In genomic region chr7:151346180-151346769, GRCh38 we compare ENCODE assay signal across 16 cellular contexts. TPM values are rescaled to one million over a fixed set of nuclear protein-coding genes. Genes with fewer than 3 reads are reported as not detected.
DNase-seq lines count a peak whose midpoint lies in the region; ATAC-seq, FAIRE-seq and TF ChIP-seq lines count a peak whose summit lies in the region.
"Had no signal": no experiment of that assay in that cellular context is flagged by ENCODE, and none has a peak within 500 bp of the region (broad histone marks: within the 10 kb centered on the region; RNA-seq: fewer than 3 reads in every experiment).

No MANE protein-coding gene starts in this region.

- H3K79me2 ChIP-seq in GM12878 (ENCODE audit: control insufficient read depth, insufficient read depth, low read length), result peaks cover 37% of the 10 kb centered on the region

- no peak for TF ChIP-seq POLR2A in GM12878 (IDR thresholded peaks at IDR 0.05; ENCODE audit: low read depth, low read length)

- peak overlapping the region; percentile 5 for H3K27ac ChIP-seq in GM12878 (ENCODE audit: control insufficient read depth, insufficient read depth)
- H3K27ac ChIP-seq: epithelial cell of prostate, SK-N-MC had no signal

- peaks cover 36% of the 10 kb centered on the region for H3K4me1 Mint-ChIP-seq in activated CD4-positive, alpha-beta T cell treated with anti-CD3 and anti-CD28 coated beads, Interleukin-2, amount 10 ng/mL, durations not matched to agents 24 days and 14 days
- peaks cover 31 to 40% of the 10 kb centered on the region in 2 donors for H3K4me1 Mint-ChIP-seq in immature natural killer cell

- SMC1A ChIA-PET in GM12878 (lab: Charles Lee; ENCODE audit: uncharacterized antibody, unreplicated experiment), result no interaction called here

- 31% methylated on average over 2 of the region's 2 CpGs for WGBS in GM12878 (ENCODE audit: insufficient coverage, insufficient replicate concordance, low lambda C conversion rate, missing lambda C conversion rate)

- peaks cover 28% of the 10 kb centered on the region for H3K36me3 Mint-ChIP-seq in activated CD4-positive, alpha-beta T cell treated with anti-CD3 and anti-CD28 coated beads, Interleukin-2, amount 10 ng/mL, durations not matched to agents 24 days and 14 days (ENCODE audit: low read depth)
- H3K36me3 Mint-ChIP-seq in immature natural killer cell, result peaks cover 4 to 12% (median 11%) of the 10 kb centered on the region in 3 donors

- H3K9me3 ChIP-seq in GM12878 (replicated peaks; ENCODE audit: control insufficient read depth, insufficient read depth, low read length), result no peaks in the 10 kb centered on the region; the same call in 2 of the 3 replicates
- H3K9me3 ChIP-seq: spleen had no signal

- FAIRE-seq in GM12878 (lab: Jason Lieb, UNC), result no peak
- FAIRE-seq: A204.1 had no signal

- in situ Hi-C loops in GM12878 (cut with MboI), result no loop called here

- H3K27ac Mint-ChIP-seq in activated CD4-positive, alpha-beta T cell treated with anti-CD3 and anti-CD28 coated beads, Interleukin-2, amount 10 ng/mL, durations not matched to agents 24 days and 14 days, result peak overlapping the region; percentile 56
- H3K27ac Mint-ChIP-seq in immature natural killer cell, result peak overlapping the region in 3 of 6 donors; percentile 34 to 77 (median 42)

- no peaks in the 10 kb centered on the region for H3K9me3 Mint-ChIP-seq in activated CD4-positive, alpha-beta T cell treated with anti-CD3 and anti-CD28 coated beads, Interleukin-2, amount 10 ng/mL, durations not matched to agents 24 days and 14 days
- no peaks in the 10 kb centered on the region for H3K9me3 Mint-ChIP-seq in immature natural killer cell

- DNase-seq in activated CD4-positive, alpha-beta T cell treated with anti-CD3 and anti-CD28 coated beads, Interleukin-2, amount 10 ng/mL, durations not matched to agents 24 days and 14 days, result no peak
- DNase-seq in activated CD4-positive, alpha-beta T cell treated with anti-CD3 and anti-CD28 coated beads for 1 hour, result no peak
- DNase-seq in LoVo (ENCODE audit: low spot score), result peak; percentile 79
- no peak for DNase-seq in GM12878 (ENCODE audit: low read depth, low spot score)
- peak; percentile 0 for DNase-seq in posterior vena cava (ENCODE audit: low spot score)
- no peak for DNase-seq in NCI-H1436 (lab: John Stamatoyannopoulos, UW)
- no peak for DNase-seq in immature natural killer cell
- DNase-seq: COR-L47, mesendoderm, NCI-H2029, NCI-H524, spleen had no signal

- no peak overlapping the region for H2AFZ ChIP-seq in GM12878 (ENCODE audit: control insufficient read depth, low read depth, low read length)

- no peak overlapping the region for H3K4me3 Mint-ChIP-seq in activated CD4-positive, alpha-beta T cell treated with anti-CD3 and anti-CD28 coated beads, Interleukin-2, amount 10 ng/mL, durations not matched to agents 24 days and 14 days
- no peak overlapping the region for H3K4me3 Mint-ChIP-seq in immature natural killer cell

- H3K27me3 Mint-ChIP-seq in activated CD4-positive, alpha-beta T cell treated with anti-CD3 and anti-CD28 coated beads, Interleukin-2, amount 10 ng/mL, durations not matched to agents 24 days and 14 days, result no peaks in the 10 kb centered on the region
- H3K27me3 Mint-ChIP-seq in immature natural killer cell (ENCODE audit: low read depth in 3 of 3), result peaks cover 3 to 15% (median 6%) of the 10 kb centered on the region in 3 donors

- H4K20me1 ChIP-seq in GM12878 (ENCODE audit: control insufficient read depth, insufficient read depth), result no peaks in the 10 kb centered on the region

- H3K36me3 ChIP-seq in GM12878 (ENCODE audit: control insufficient read depth in 2 of 2, insufficient read depth in 2 of 2, low read length in 1 of 2), result peaks cover 0 to 18% of the 10 kb centered on the region in 2 experiments; a peak in 2 of 4 replicates

- H3K4me3 ChIP-seq in GM12878, result no peak overlapping the region
- H3K4me3 ChIP-seq: SK-N-MC, spleen had no signal

- no peak for TF ChIP-seq RAD21 in GM12878 (IDR thresholded peaks at IDR 0.05; ENCODE audit: insufficient read depth, low read depth, low read length)

- intact Hi-C loops in activated CD4-positive, alpha-beta T cell treated with anti-CD3 and anti-CD28 coated beads, Interleukin-2, amount 10 ng/mL, durations not matched to agents 24 days and 14 days (cut with micrococcal nuclease), result loop anchor here (10.0 kb wide), 2 partner anchors 289 to 591 kb away; no protein-coding TSS in a partner anchor
- intact Hi-C loops in GM12878 (cut with micrococcal nuclease; ENCODE audit: unreplicated experiment) (no loop called here), posterior vena cava (cut with DNase I) (no loop called here)

- no peaks in the 10 kb centered on the region for H3K27me3 ChIP-seq in GM12878 (replicated peaks in 1 of 2; ENCODE audit: control insufficient read depth in 2 of 2, insufficient read depth in 2 of 2, low read length in 1 of 2)
- H3K27me3 ChIP-seq: spleen had no signal

- BruUV-seq in GM12878 (replicated peaks; lab: Mats Ljungman, UMichigan), result no TSS peak

- no peak overlapping the region for H3K9ac ChIP-seq in GM12878 (ENCODE audit: control insufficient read depth, insufficient read depth, low read length)

- POLR2A ChIA-PET in GM12878 (lab: Charles Lee), result no interaction called here

- peaks cover 28% of the 10 kb centered on the region for H3K4me1 ChIP-seq in GM12878 (ENCODE audit: control insufficient read depth, insufficient read depth, low read length)

- peak overlapping the region; percentile 15 for H3K4me2 ChIP-seq in GM12878 (ENCODE audit: control insufficient read depth, insufficient read depth)

- RAD21 ChIA-PET in GM12878 (lab: Charles Lee; ENCODE audit: unreplicated experiment), result no interaction called here

- TF ChIP-seq CTCF in GM12878 (IDR thresholded peaks at IDR 0.05 in 2 of 3, conservative IDR thresholded peaks at IDR 0.05 in 1 of 3; ENCODE audit: control insufficient read depth in 2 of 3, extremely low read depth in 1 of 3, insufficient read depth in 1 of 3, low read depth in 3 of 3, low read length in 3 of 3), result no peak

- TF ChIP-seq EP300 in GM12878 (IDR thresholded peaks at IDR 0.05; ENCODE audit: borderline replicate concordance in 1 of 2, control insufficient read depth in 1 of 2, low read depth in 2 of 2, low read length in 2 of 2), result no peak

- CTCF ChIA-PET in GM12878 (lab: Yijun Ruan, JAX), result interaction anchor here (1.1 kb wide), 1 partner anchor 31 kb away, joined by 4 read pairs; no protein-coding TSS in a partner anchor

- ATAC-seq in GM12878 (no peak), GM19467 (IDR thresholded peaks at IDR 0.05; ENCODE audit: unreplicated experiment) (no peak)

TF ChIP-seq in GM12878, 131 proteins besides CTCF, POLR2A, EP300 and RAD21:
- TF ChIP-seq IKZF1 (conservative IDR thresholded peaks at IDR 0.05), result 0 out of 2 replicates have a peak, but pooled peaks have one; percentile 14
- peak; percentile 43; the same call in 1 of the 2 replicates for TF ChIP-seq RUNX3 (IDR thresholded peaks at IDR 0.05; ENCODE audit: low read length)
- 0 out of 2 replicates have a peak, but pooled peaks have one; percentile 13 for TF ChIP-seq NR2F1 (conservative IDR thresholded peaks at IDR 0.05)
- TF ChIP-seq EED (IDR thresholded peaks at IDR 0.05; ENCODE audit: low read depth), result peak; percentile 51; the same call in 1 of the 2 replicates
- TF ChIP-seq HSF1 (IDR thresholded peaks at IDR 0.05; ENCODE audit: low read depth, low read length), result no peak
- TF ChIP-seq NRF1 (conservative IDR thresholded peaks at IDR 0.05; ENCODE audit: low read depth, low read length), result no peak
- TF ChIP-seq JUNB (IDR thresholded peaks at IDR 0.05), result peak; percentile 25; the same call in 1 of the 2 replicates
- no peak for TF ChIP-seq SREBF2 (IDR thresholded peaks at IDR 0.05; ENCODE audit: low read length)

RNA-seq across cellular contexts. Expression of gene NUB1, which starts 4.7 kb away (rescaled TPM):
- total RNA-seq in activated CD4-positive, alpha-beta T cell treated with anti-CD3 and anti-CD28 coated beads, Interleukin-2, amount 10 ng/mL, durations not matched to agents 24 days and 14 days, result 36.5 and 40.4 TPM in 2 replicates
- 88.2 and 88.7 TPM in 2 replicates for total RNA-seq in GM12878 (2013; cell fraction: nucleolus; rRNA removed)
- total RNA-seq in GM12878 (2014; rRNA removed), result 42.3 and 49.5 TPM in 2 replicates
- total RNA-seq in GM12878 (2014; rRNA removed; fragmentation: Illumina TruSeq; extraction: Trizol), result 64.0 and 65.6 TPM in 2 replicates
- total RNA-seq in GM12878 (2021), result 37.1 and 37.5 TPM in 2 replicates
- 26.5 TPM for polyA plus RNA-seq in GM12878 (2011; ENCODE audit: low read depth)
- polyA plus RNA-seq in GM12878 (2011; rRNA removed), result 58.0 and 106 TPM in 2 replicates
- polyA plus RNA-seq in GM12878 (2011; cell fraction: cytosol; rRNA removed), result 36.1 and 36.7 TPM in 2 replicates
- 49.8 and 60.9 TPM in 2 replicates for polyA plus RNA-seq in GM12878 (2011; cell fraction: nucleus; rRNA removed)
- 36.2 and 57.3 TPM in 2 replicates for polyA plus RNA-seq in GM12878 (2012)
- polyA plus RNA-seq in GM12878 (2014; fragmentation: Illumina TruSeq; extraction: Trizol), result 102 and 177 TPM in 2 replicates
- polyA plus RNA-seq in GM12878 (2014; fragmentation: Nextera tagmentation; extraction: Ambion mirVana), result 10 to 100 TPM; 24.1 to 28.8 TPM
- 37.4 and 49.1 TPM in 2 replicates for polyA plus RNA-seq in GM12878 (2014; rRNA removed)
- polyA plus RNA-seq in GM12878 (2016; fragmentation: Nextera tagmentation; extraction: Ambion mirVana), result 10 to 100 TPM; 48.9 to 54.4 TPM
- polyA minus RNA-seq in GM12878 (2011; rRNA and poly(A)+ RNA removed), result 31.6 and 38.5 TPM in 2 replicates
- polyA minus RNA-seq in GM12878 (2011; cell fraction: cytosol; rRNA and poly(A)+ RNA removed), result 12.8 and 16.1 TPM in 2 replicates
- polyA minus RNA-seq in GM12878 (2011; cell fraction: nucleus; rRNA and poly(A)+ RNA removed), result 16.8 and 26.8 TPM in 2 replicates
- total RNA-seq in posterior vena cava, result 10 to 100 TPM; 33.0 to 37.9 TPM
- polyA plus RNA-seq in immature natural killer cell, result 10 to 100 TPM; 49.8 to 85.4 (median 77.4) TPM

Comparison
In these comparisons a context has a peak if more than half of its experiments do, and no peak if none do; other contexts are left out.
1. DNase-seq: peak in LoVo (single experiment) and posterior vena cava (single experiment); none in activated CD4-positive, alpha-beta T cell treated with anti-CD3 and anti-CD28 coated beads, Interleukin-2, amount 10 ng/mL, durations not matched to agents 24 days and 14 days (single experiment), activated CD4-positive, alpha-beta T cell treated with anti-CD3 and anti-CD28 coated beads for 1 hour (single experiment), GM12878 (single experiment), NCI-H1436 (single experiment) and immature natural killer cell (0 of 3).